ENCODE assay signal across 20 cellular contexts in genomic region chr2:165889761-165890242, GRCh38.
DNase-seq lines count a peak whose midpoint lies in the region; ATAC-seq, FAIRE-seq and TF ChIP-seq lines count a peak whose summit lies in the region.
"Had no signal": no experiment of that assay in that cellular context is flagged by ENCODE, and none has a peak within 500 bp of the region (broad histone marks: within the 10 kb centered on the region; RNA-seq: fewer than 3 reads in every experiment).

No MANE protein-coding gene starts in this region.

- no peaks in the 10 kb centered on the region for H3K9me3 Mint-ChIP-seq in GM23338
- no peaks in the 10 kb centered on the region for H3K9me3 Mint-ChIP-seq in activated T-helper 1 cell treated with anti-CD3 and anti-CD28 coated beads, Interleukin-12 subunit alpha, Interleukin-12 subunit beta, Interleukin-2, Interleukin-4 antibody, amounts not matched to agents 30 ng/mL and 10 ng/mL and 1 ng/mL, durations not matched to agents 14 hours and 24 hours and 36 hours
- H3K9me3 Mint-ChIP-seq: CD8-positive, alpha-beta memory T cell had no signal

- H3K4me3 ChIP-seq in GM23338 (no peak overlapping the region), parathyroid adenoma (ENCODE audit: low read depth, low read length) (no peak overlapping the region), small intestine (ENCODE audit: low read depth in 1 of 2, low read length in 2 of 2) (no peak overlapping the region)
- H3K4me3 ChIP-seq: GM23248, SJSA1 had no signal

- no peak for TF ChIP-seq CTCF in GM23338 (conservative IDR thresholded peaks at IDR 0.05; ENCODE audit: low read depth in 2 of 2)
- TF ChIP-seq CTCF in parathyroid adenoma (IDR thresholded peaks at IDR 0.05), result no peak

- DNase-seq in GM23338 (ENCODE audit: low spot score), result no peak
- peak; percentile 20 for DNase-seq in globus pallidus (ENCODE audit: low spot score)
- DNase-seq in small intestine, result no peak
- DNase-seq in NK-92 treated with Interleukin-12 subunit alpha and Interleukin-12 subunit beta, amount 100 ng/mL, for 24 hours (lab: John Stamatoyannopoulos, UW), result no peak
- DNase-seq in DMS53 treated with DMSO at 0.1 percent for 48 hours (lab: John Stamatoyannopoulos, UW; ENCODE audit: unreplicated experiment), result no peak
- DNase-seq in activated T-helper 1 cell treated with anti-CD3 and anti-CD28 coated beads, Interleukin-12 subunit alpha, Interleukin-12 subunit beta, Interleukin-2, Interleukin-4 antibody, amounts not matched to agents 30 ng/mL and 10 ng/mL and 1 ng/mL, durations not matched to agents 14 hours and 24 hours and 36 hours (ENCODE audit: low spot score), result no peak
- DNase-seq: BE2C; CD8-positive, alpha-beta memory T cell; DMS 273 treated with DMSO at 0.1 percent for 48 hours; GF-D8; GM23248; NCI-H1436 treated with DMSO at 0.1 percent for 48 hours; NCI-H2029 treated with DMSO at 0.1 percent for 48 hours; NCI-H510A treated with DMSO at 0.1 percent for 48 hours had no signal

- no peak for FAIRE-seq in small intestine (lab: Jason Lieb, UNC)
- FAIRE-seq: GM12892 had no signal

- H3K79me2 ChIP-seq in GM23338 (replicated peaks; ENCODE audit: insufficient read depth), result no peaks in the 10 kb centered on the region
- no peaks in the 10 kb centered on the region for H3K79me2 ChIP-seq in parathyroid adenoma

- H3K27ac ChIP-seq in GM23338 (ENCODE audit: low read depth), result no peak overlapping the region
- peak overlapping the region; percentile 55 for H3K27ac ChIP-seq in angular gyrus (ENCODE audit: low read depth, low read length)
- H3K27ac ChIP-seq in parathyroid adenoma, result no peak overlapping the region
- H3K27ac ChIP-seq in small intestine (ENCODE audit: low read depth in 1 of 2, low read length in 1 of 2), result no peak overlapping the region
- H3K27ac ChIP-seq: GM23248, KMS-11, SJSA1 had no signal

- H3K27me3 ChIP-seq in GM23338 (ENCODE audit: insufficient read depth) (no peaks in the 10 kb centered on the region), parathyroid adenoma (ENCODE audit: control insufficient read depth, insufficient read depth, low read length) (no peaks in the 10 kb centered on the region), small intestine (ENCODE audit: control insufficient read depth in 2 of 2, insufficient read depth in 2 of 2, low read length in 2 of 2) (no peaks in the 10 kb centered on the region)
- H3K27me3 ChIP-seq: BE2C, SJSA1 had no signal

- no peaks in the 10 kb centered on the region for H3K36me3 ChIP-seq in GM23338 (ENCODE audit: insufficient read depth)
- no peaks in the 10 kb centered on the region for H3K36me3 ChIP-seq in parathyroid adenoma (ENCODE audit: control insufficient read depth, insufficient read depth, low read length)
- no peaks in the 10 kb centered on the region for H3K36me3 ChIP-seq in small intestine (ENCODE audit: control insufficient read depth in 2 of 2, insufficient read depth in 2 of 2, low read length in 2 of 2)
- H3K36me3 ChIP-seq: BE2C had no signal

- no peak overlapping the region for H3K4me3 Mint-ChIP-seq in GM23338
- no peak overlapping the region for H3K4me3 Mint-ChIP-seq in activated T-helper 1 cell treated with anti-CD3 and anti-CD28 coated beads, Interleukin-12 subunit alpha, Interleukin-12 subunit beta, Interleukin-2, Interleukin-4 antibody, amounts not matched to agents 30 ng/mL and 10 ng/mL and 1 ng/mL, durations not matched to agents 14 hours and 24 hours and 36 hours
- H3K4me3 Mint-ChIP-seq: CD8-positive, alpha-beta memory T cell had no signal

- no peaks in the 10 kb centered on the region for H3K9me2 ChIP-seq in GM23338 (ENCODE audit: insufficient read depth)

- peaks cover 6% of the 10 kb centered on the region; the same call in 2 of the 3 replicates for H3K36me3 Mint-ChIP-seq in GM23338 (ENCODE audit: low read depth)
- peaks cover 27% of the 10 kb centered on the region for H3K36me3 Mint-ChIP-seq in activated T-helper 1 cell treated with anti-CD3 and anti-CD28 coated beads, Interleukin-12 subunit alpha, Interleukin-12 subunit beta, Interleukin-2, Interleukin-4 antibody, amounts not matched to agents 30 ng/mL and 10 ng/mL and 1 ng/mL, durations not matched to agents 14 hours and 24 hours and 36 hours (ENCODE audit: low read depth)

- ATAC-seq in GM23338, result no peak
- ATAC-seq: HCT116 had no signal

- no peak overlapping the region for H2AFZ ChIP-seq in GM23338
- H2AFZ ChIP-seq in parathyroid adenoma, result no peak overlapping the region
- H2AFZ ChIP-seq: GM23248 had no signal

- no peaks in the 10 kb centered on the region for H3F3A ChIP-seq in GM23338 (replicated peaks; ENCODE audit: low read depth)

- no peaks in the 10 kb centered on the region for H3K4me1 ChIP-seq in GM23338 (ENCODE audit: insufficient read depth)
- peaks cover 14% of the 10 kb centered on the region for H3K4me1 ChIP-seq in parathyroid adenoma
- no peaks in the 10 kb centered on the region for H3K4me1 ChIP-seq in small intestine (ENCODE audit: control insufficient read depth in 2 of 2, insufficient read depth in 1 of 2, low read depth in 1 of 2, low read length in 1 of 2)
- H3K4me1 ChIP-seq: BE2C, SJSA1 had no signal

- peak overlapping the region; percentile 21; the same call in 1 of the 2 replicates for H3K27ac Mint-ChIP-seq in GM23338
- no peak overlapping the region for H3K27ac Mint-ChIP-seq in activated T-helper 1 cell treated with anti-CD3 and anti-CD28 coated beads, Interleukin-12 subunit alpha, Interleukin-12 subunit beta, Interleukin-2, Interleukin-4 antibody, amounts not matched to agents 30 ng/mL and 10 ng/mL and 1 ng/mL, durations not matched to agents 14 hours and 24 hours and 36 hours

- intact Hi-C loops in activated T-helper 1 cell treated with anti-CD3 and anti-CD28 coated beads, Interleukin-12 subunit alpha, Interleukin-12 subunit beta, Interleukin-2, Interleukin-4 antibody, amounts not matched to agents 30 ng/mL and 10 ng/mL and 1 ng/mL, durations not matched to agents 14 hours and 24 hours and 36 hours (cut with micrococcal nuclease), result no loop called here

- H3K4me2 ChIP-seq in GM23338 (no peak overlapping the region), parathyroid adenoma (ENCODE audit: low read length) (peak overlapping the region; percentile 37)
- H3K4me2 ChIP-seq: KMS-11 had no signal

- no peaks in the 10 kb centered on the region for H3K4me1 Mint-ChIP-seq in GM23338
- no peaks in the 10 kb centered on the region for H3K4me1 Mint-ChIP-seq in activated T-helper 1 cell treated with anti-CD3 and anti-CD28 coated beads, Interleukin-12 subunit alpha, Interleukin-12 subunit beta, Interleukin-2, Interleukin-4 antibody, amounts not matched to agents 30 ng/mL and 10 ng/mL and 1 ng/mL, durations not matched to agents 14 hours and 24 hours and 36 hours (ENCODE audit: low read depth)
- H3K4me1 Mint-ChIP-seq: CD8-positive, alpha-beta memory T cell had no signal

- H3K27me3 Mint-ChIP-seq in GM23338 (ENCODE audit: insufficient read depth, low read depth, poor library complexity), result no peaks in the 10 kb centered on the region
- no peaks in the 10 kb centered on the region for H3K27me3 Mint-ChIP-seq in activated T-helper 1 cell treated with anti-CD3 and anti-CD28 coated beads, Interleukin-12 subunit alpha, Interleukin-12 subunit beta, Interleukin-2, Interleukin-4 antibody, amounts not matched to agents 30 ng/mL and 10 ng/mL and 1 ng/mL, durations not matched to agents 14 hours and 24 hours and 36 hours (ENCODE audit: insufficient read depth)
- H3K27me3 Mint-ChIP-seq: CD8-positive, alpha-beta memory T cell had no signal

- H4K20me1 ChIP-seq in GM23338 (replicated peaks; ENCODE audit: insufficient read depth), result no peaks in the 10 kb centered on the region

- no peak overlapping the region for H3K9ac ChIP-seq in parathyroid adenoma
- H3K9ac ChIP-seq: GM23248, KMS-11 had no signal

- H3K9me3 ChIP-seq in parathyroid adenoma (ENCODE audit: control insufficient read depth, low read length) (no peaks in the 10 kb centered on the region), small intestine (ENCODE audit: control insufficient read depth, low read depth) (no peaks in the 10 kb centered on the region)
- H3K9me3 ChIP-seq: BE2C, SJSA1 had no signal

TF ChIP-seq in GM23338, 12 proteins besides CTCF, POLR2A, EP300 and RAD21:
- no peak for TF ChIP-seq EZH2 (IDR thresholded peaks at IDR 0.05; ENCODE audit: low read depth, unreplicated experiment)
- TF ChIP-seq POLR2AphosphoS5 (IDR thresholded peaks at IDR 0.05; ENCODE audit: low read depth), result no peak
- TF ChIP-seq STAT1 (IDR thresholded peaks at IDR 0.05; ENCODE audit: unreplicated experiment), result no peak
- no peak for TF ChIP-seq EZH2phosphoT487 (IDR thresholded peaks at IDR 0.05; ENCODE audit: unreplicated experiment)
- no peak for TF ChIP-seq JUNB (IDR thresholded peaks at IDR 0.05; ENCODE audit: unreplicated experiment)
- TF ChIP-seq ZNF331 (CRISPR knock-in tag; IDR thresholded peaks at IDR 0.05; ENCODE audit: low read depth), result no peak
- no peak for TF ChIP-seq ZNF114 (CRISPR knock-in tag; IDR thresholded peaks at IDR 0.05)
